9 cellular contexts compared by ENCODE assay signal in genomic region chr11:75508051-75508561, GRCh38. TPM values are rescaled to one million over a fixed set of nuclear protein-coding genes. Genes with fewer than 3 reads are reported as not detected.
DNase-seq lines count a peak whose midpoint lies in the region; ATAC-seq, FAIRE-seq and TF ChIP-seq lines count a peak whose summit lies in the region.
"Had no signal": no experiment of that assay in that cellular context is flagged by ENCODE, and none has a peak within 500 bp of the region (broad histone marks: within the 10 kb centered on the region; RNA-seq: fewer than 3 reads in every experiment).

No MANE protein-coding gene starts in this region.

- H3K36me3 ChIP-seq in BLaER1, result no peaks in the 10 kb centered on the region
- H3K36me3 ChIP-seq in K562 (ENCODE audit: control insufficient read depth, insufficient read depth, low read length), result no peaks in the 10 kb centered on the region

- DNase-seq in T-helper 2 cell, result peak in 4 of 5 experiments; percentile 16 to 97 (median 64)
- DNase-seq in K562 (ENCODE audit: extremely low read depth in 1 of 4, low spot score in 3 of 4), result no peak
- no peak for DNase-seq in NCI-H2029 (lab: John Stamatoyannopoulos, UW)
- no peak for DNase-seq in dermis blood vessel endothelial cell
- DNase-seq in nephron progenitor cell, result no peak
- DNase-seq in NCI-H187 (lab: John Stamatoyannopoulos, UW), result no peak

- peaks cover 14% of the 10 kb centered on the region for H3K4me1 Mint-ChIP-seq in nephron progenitor cell

- TF ChIP-seq POLR2A in K562 (conservative IDR thresholded peaks at IDR 0.05), result no peak

- H3K4me3 ChIP-seq in BLaER1 (no peak overlapping the region), K562 (no peak overlapping the region)

- H3K36me3 Mint-ChIP-seq in nephron progenitor cell (ENCODE audit: low read depth), result no peaks in the 10 kb centered on the region

- TF ChIP-seq RAD21 in K562 (CRISPR knock-in tag; conservative IDR thresholded peaks at IDR 0.05 in 1 of 2, IDR thresholded peaks at IDR 0.05 in 1 of 2), result no peak

- ATAC-seq in GM21825 (IDR thresholded peaks at IDR 0.05; ENCODE audit: unreplicated experiment), result peak; percentile 34
- no peak; the same call in 2 of the 3 replicates for ATAC-seq in K562

- H3K27ac ChIP-seq in BLaER1 (peak overlapping the region; percentile 35; the same call in 1 of the 2 replicates), K562 (ENCODE audit: extremely low read depth, low read depth, low read length) (peak overlapping the region; percentile 25; the same call in 1 of the 3 replicates)

- H3K27me3 ChIP-seq in BLaER1, result no peaks in the 10 kb centered on the region
- no peaks in the 10 kb centered on the region for H3K27me3 ChIP-seq in K562 (ENCODE audit: control insufficient read depth in 2 of 2, insufficient read depth in 2 of 2, low read length in 2 of 2)

- TF ChIP-seq EP300 in K562 (IDR thresholded peaks at IDR 0.05; ENCODE audit: low read length), result no peak

- H3K4me3 Mint-ChIP-seq in nephron progenitor cell, result no peak overlapping the region

- in situ Hi-C loops in K562 (cut with MboI), result no loop called here

- no peaks in the 10 kb centered on the region for H3K9me1 ChIP-seq in K562 (ENCODE audit: control insufficient read depth, insufficient read depth, low read length)

- H4K20me1 ChIP-seq in BLaER1 (no peaks in the 10 kb centered on the region), K562 (replicated peaks; ENCODE audit: control insufficient read depth, insufficient read depth, low read length) (no peaks in the 10 kb centered on the region)

- H3K27ac Mint-ChIP-seq in nephron progenitor cell, result no peak overlapping the region

- H3K9ac ChIP-seq in BLaER1 (no peak overlapping the region; the same call in 1 of the 2 replicates), K562 (ENCODE audit: insufficient read depth in 1 of 2, low read depth in 2 of 2, low read length in 2 of 2) (peak overlapping the region in 1 of 2 experiments; percentile 84; a peak in 1 of 4 replicates)

- no TSS peak for BruUV-seq in K562 (replicated peaks; lab: Mats Ljungman, UMichigan)

- POLR2A ChIA-PET in K562 (lab: Yijun Ruan, JAX), result interaction anchor here (0.6 to 1.0 kb wide), 3 partner anchors 28 to 300 kb away, joined by 3 read pairs; no protein-coding TSS in a partner anchor

- no peaks in the 10 kb centered on the region for H3K9me3 ChIP-seq in BLaER1
- no peaks in the 10 kb centered on the region for H3K9me3 ChIP-seq in K562 (replicated peaks; ENCODE audit: control insufficient read depth, insufficient read depth, low read depth, low read length)
- H3K9me3 ChIP-seq: Caco-2 had no signal

- H2AFZ ChIP-seq in K562 (ENCODE audit: low read depth, low read length), result no peak overlapping the region

- intact Hi-C loops in K562 (cut with micrococcal nuclease), result no loop called here

- H3K9me3 Mint-ChIP-seq in nephron progenitor cell, result no peaks in the 10 kb centered on the region

- no peaks in the 10 kb centered on the region for H3K79me2 ChIP-seq in K562 (ENCODE audit: control insufficient read depth, insufficient read depth, low read length)

- TF ChIP-seq CTCF in K562 (IDR thresholded peaks at IDR 0.05 in 2 of 3, conservative IDR thresholded peaks at IDR 0.05 in 1 of 3; ENCODE audit: insufficient read depth in 2 of 3, low read depth in 1 of 3, low read length in 3 of 3) (no peak), nephron progenitor cell (IDR thresholded peaks at IDR 0.05) (no peak)

- peak overlapping the region; percentile 61 for H3K4me2 ChIP-seq in BLaER1
- no peak overlapping the region for H3K4me2 ChIP-seq in K562 (ENCODE audit: insufficient read depth, low read length)

- no peak for FAIRE-seq in K562 (lab: Jason Lieb, UNC)

- CTCF ChIA-PET in K562 (lab: Yijun Ruan, JAX; ENCODE audit: low intra/inter-chr PET ratio), result no interaction called here

- peaks cover 10% of the 10 kb centered on the region for H3K27me3 Mint-ChIP-seq in nephron progenitor cell (ENCODE audit: low read depth, poor library complexity)

- H3K4me1 ChIP-seq in BLaER1 (peaks cover 16% of the 10 kb centered on the region), K562 (replicated peaks in 1 of 2; ENCODE audit: control insufficient read depth in 2 of 2, insufficient read depth in 2 of 2, low read length in 2 of 2) (peaks cover 24 to 36% of the 10 kb centered on the region in 2 experiments)

- WGBS in K562 (ENCODE audit: insufficient coverage, low coverage, missing lambda C conversion rate), result 34% methylated on average over 8 of the region's 8 CpGs

TF ChIP-seq in K562, 482 proteins besides CTCF, POLR2A, EP300 and RAD21 (continues in another document):
- TF ChIP-seq TARDBP (IDR thresholded peaks at IDR 0.05), result no peak
- peak; percentile 46; the same call in 1 of the 2 replicates for TF ChIP-seq SMARCE1 (IDR thresholded peaks at IDR 0.05)
- peak; percentile 33 for TF ChIP-seq RBM25 (IDR thresholded peaks at IDR 0.05; ENCODE audit: low read depth, low read length, severe bottlenecking)
- TF ChIP-seq PHB2 (IDR thresholded peaks at IDR 0.05; ENCODE audit: low read depth), result no peak
- peak; percentile 26; the same call in 1 of the 2 replicates for TF ChIP-seq ZFX (CRISPR knock-in tag; IDR thresholded peaks at IDR 0.05)
- TF ChIP-seq ZBTB7A (IDR thresholded peaks at IDR 0.05; ENCODE audit: borderline replicate concordance, control insufficient read depth, low read depth, low read length), result no peak
- TF ChIP-seq ZNF408 (CRISPR knock-in tag; IDR thresholded peaks at IDR 0.05; ENCODE audit: low read depth), result no peak
- no peak for TF ChIP-seq PTBP1 (IDR thresholded peaks at IDR 0.05; ENCODE audit: low read depth, low read length)
- peak; percentile 61; the same call in 1 of the 2 replicates for TF ChIP-seq SMARCA5 (IDR thresholded peaks at IDR 0.05)
- peak; percentile 59 for TF ChIP-seq GATA2 (CRISPR knock-in tag; IDR thresholded peaks at IDR 0.05)
- TF ChIP-seq THRB (CRISPR knock-in tag; conservative IDR thresholded peaks at IDR 0.05), result no peak
- peak; percentile 51; the same call in 1 of the 2 replicates for TF ChIP-seq SPI1 (IDR thresholded peaks at IDR 0.05; ENCODE audit: borderline replicate concordance, low read depth, low read length)
- 0 out of 2 replicates have a peak, but pooled peaks have one; percentile 57 for TF ChIP-seq HDGF (IDR thresholded peaks at IDR 0.05)

RNA-seq across cellular contexts. Expression of gene GDPD5, which starts 17.6 kb away (rescaled TPM):
- total RNA-seq in K562 (2011; cell fraction: chromatin; rRNA removed; ENCODE audit: low replicate concordance), result 57.8 and 141 TPM in 2 replicates
- 58.7 and 66.9 TPM in 2 replicates for total RNA-seq in K562 (2011; cell fraction: nucleolus; rRNA removed)
- total RNA-seq in K562 (2011; cell fraction: nucleoplasm; rRNA removed), result 57.6 and 71.8 TPM in 2 replicates
- total RNA-seq in K562 (2014; rRNA removed) (9.8 and 14.2 TPM in 2 replicates), K562 (2014; rRNA removed; fragmentation: Illumina TruSeq; extraction: Trizol) (2.8 and 2.9 TPM in 2 replicates), K562 (2015; rRNA removed; fragmentation: Illumina TruSeq; extraction: Trizol) (6.1 and 6.5 TPM in 2 replicates), K562 (2021) (19.0 and 27.3 TPM in 2 replicates), dermis blood vessel endothelial cell (37.4 and 40.7 TPM in 2 replicates)
- polyA plus RNA-seq in K562 (2011; rRNA removed) (8.0 and 11.8 TPM in 2 replicates), K562 (2014; fragmentation: Illumina TruSeq; extraction: Trizol) (8.7 and 11.9 TPM in 2 replicates), K562 (2014; fragmentation: Nextera tagmentation; extraction: Ambion mirVana) (under 1 TPM; 0.32 to 0.41 TPM), K562 (2014; rRNA removed) (17.0 and 20.4 TPM in 2 replicates)
- polyA plus RNA-seq in K562 (2011; cell fraction: cytosol; rRNA removed), result 7.2 and 13.1 TPM in 2 replicates
- polyA plus RNA-seq in K562 (2011; cell fraction: nucleus; rRNA removed), result 47.6 and 80.4 TPM in 2 replicates
- 11.7 and 25.1 TPM in 2 replicates for polyA plus RNA-seq in K562 (2012)
- 4.6 and 5.0 TPM in 2 replicates for polyA minus RNA-seq in K562 (2011; rRNA and poly(A)+ RNA removed)
- polyA minus RNA-seq in K562 (2011; cell fraction: cytosol; rRNA and poly(A)+ RNA removed), result 7.2 and 15.1 TPM in 2 replicates
- 18.5 and 19.8 TPM in 2 replicates for polyA minus RNA-seq in K562 (2011; cell fraction: nucleus; rRNA and poly(A)+ RNA removed)

RNA-seq across cellular contexts. Expression of gene SERPINH1, which starts 53.9 kb away (rescaled TPM):
- 53.1 and 136 TPM in 2 replicates for total RNA-seq in K562 (2011; cell fraction: chromatin; rRNA removed; ENCODE audit: low replicate concordance)
- 186 and 237 TPM in 2 replicates for total RNA-seq in K562 (2011; cell fraction: nucleolus; rRNA removed)
- 128 and 144 TPM in 2 replicates for total RNA-seq in K562 (2011; cell fraction: nucleoplasm; rRNA removed)
- 67.9 and 85.8 TPM in 2 replicates for total RNA-seq in K562 (2014; rRNA removed)
- 30.3 and 44.1 TPM in 2 replicates for total RNA-seq in K562 (2014; rRNA removed; fragmentation: Illumina TruSeq; extraction: Trizol)
- 78.5 and 87.1 TPM in 2 replicates for total RNA-seq in K562 (2015; rRNA removed; fragmentation: Illumina TruSeq; extraction: Trizol)
- 106 and 115 TPM in 2 replicates for total RNA-seq in K562 (2021)
- 45.5 and 123 TPM in 2 replicates for polyA plus RNA-seq in K562 (2011; rRNA removed)
- 84.3 and 156 TPM in 2 replicates for polyA plus RNA-seq in K562 (2011; cell fraction: cytosol; rRNA removed)
- polyA plus RNA-seq in K562 (2011; cell fraction: nucleus; rRNA removed), result 79.5 and 81.7 TPM in 2 replicates
- polyA plus RNA-seq in K562 (2012), result 148 and 286 TPM in 2 replicates
- 95.0 and 102 TPM in 2 replicates for polyA plus RNA-seq in K562 (2014; fragmentation: Illumina TruSeq; extraction: Trizol)
- polyA plus RNA-seq in K562 (2014; fragmentation: Nextera tagmentation; extraction: Ambion mirVana), result 1 to 10 TPM; 2.8 to 6.8 TPM
- 67.8 and 77.9 TPM in 2 replicates for polyA plus RNA-seq in K562 (2014; rRNA removed)
- polyA minus RNA-seq in K562 (2011; rRNA and poly(A)+ RNA removed), result 24.5 and 38.2 TPM in 2 replicates
- 53.3 and 105 TPM in 2 replicates for polyA minus RNA-seq in K562 (2011; cell fraction: cytosol; rRNA and poly(A)+ RNA removed)
- 27.3 and 51.1 TPM in 2 replicates for polyA minus RNA-seq in K562 (2011; cell fraction: nucleus; rRNA and poly(A)+ RNA removed)
- 552 and 903 TPM in 2 replicates for total RNA-seq in dermis blood vessel endothelial cell

Comparison
In these comparisons a context has a peak if more than half of its experiments do, and no peak if none do; other contexts are left out.
1. DNase-seq: peak in T-helper 2 cell (4 of 5); none in K562 (0 of 4), NCI-H2029 (single experiment), dermis blood vessel endothelial cell (single experiment), nephron progenitor cell (single experiment) and NCI-H187 (0 of 2).